Comparison of ENCODE assay signal across 9 cellular contexts in genomic region chr9:113548221-113549041, GRCh38.
DNase-seq lines count a peak whose midpoint lies in the region; ATAC-seq and TF ChIP-seq lines count a peak whose summit lies in the region.
"Had no signal": no experiment of that assay in that cellular context is flagged by ENCODE, and none has a peak within 500 bp of the region (broad histone marks: within the 10 kb centered on the region; RNA-seq: fewer than 3 reads in every experiment).

No MANE protein-coding gene starts in this region.

- peaks cover 15 to 73% (median 52%) of the 10 kb centered on the region in 9 donors for H3K4me1 ChIP-seq in heart right ventricle

- no peaks in the 10 kb centered on the region for H3K9me3 ChIP-seq in heart right ventricle

- no peaks in the 10 kb centered on the region for H3K27me3 ChIP-seq in heart right ventricle

- TF ChIP-seq CTCF in heart right ventricle (IDR thresholded peaks at IDR 0.05), result no peak

- H3K27ac Mint-ChIP-seq in activated naive CD4-positive, alpha-beta T cell treated with anti-CD3 and anti-CD28 coated beads, Interleukin-2, amount 10 ng/mL, durations not matched to agents 7 days and 5 days, result peak overlapping the region; percentile 25

- no peaks in the 10 kb centered on the region for H3K36me3 Mint-ChIP-seq in activated naive CD4-positive, alpha-beta T cell treated with anti-CD3 and anti-CD28 coated beads, Interleukin-2, amount 10 ng/mL, durations not matched to agents 7 days and 5 days

- peak; percentile 64 for DNase-seq in activated effector memory CD4-positive, alpha-beta T cell treated with anti-CD3 and anti-CD28 coated beads, Interleukin-2, amount 50 U/mL, for 16 hours
- no peak for DNase-seq in activated effector memory CD4-positive, alpha-beta T cell treated with Interleukin-2 at 50 U/mL for 16 hours
- peak; percentile 21 for DNase-seq in activated naive CD4-positive, alpha-beta T cell treated with anti-CD3 and anti-CD28 coated beads, Interleukin-2, amount 10 ng/mL, durations not matched to agents 7 days and 5 days
- DNase-seq in heart right ventricle (peak; percentile 73 to 79), putamen (ENCODE audit: low spot score) (peak; percentile 55), DMS153 (lab: John Stamatoyannopoulos, UW) (no peak), DMS79 (lab: John Stamatoyannopoulos, UW) (no peak)
- DNase-seq: DND-41 had no signal

- H3K4me3 ChIP-seq in heart right ventricle, result peak overlapping the region in 1 of 10 donors; percentile 0

- no peak overlapping the region for H3K4me3 Mint-ChIP-seq in activated naive CD4-positive, alpha-beta T cell treated with anti-CD3 and anti-CD28 coated beads, Interleukin-2, amount 10 ng/mL, durations not matched to agents 7 days and 5 days

- CTCF ChIA-PET in activated naive CD4-positive, alpha-beta T cell treated with anti-CD3 and anti-CD28 coated beads, Interleukin-2, amount 10 ng/mL, durations not matched to agents 7 days and 5 days (lab: Charles Lee), result interaction anchor here (0.9 kb wide), 1 partner anchor 18 kb away, joined by 3 read pairs; no protein-coding TSS in a partner anchor

- 4% methylated on average over 11 of the region's 11 CpGs for WGBS in heart right ventricle, 2 donors

- intact Hi-C loops in heart right ventricle (cut with DNase I), result loop anchor here in 2 of 10 donors (1.0 kb wide), 2 partner anchors 11 to 47 kb away; no protein-coding TSS in a partner anchor

- peak overlapping the region; percentile 70 to 91 (median 84) for H3K27ac ChIP-seq in heart right ventricle

- no peaks in the 10 kb centered on the region for H3K9me3 Mint-ChIP-seq in activated naive CD4-positive, alpha-beta T cell treated with anti-CD3 and anti-CD28 coated beads, Interleukin-2, amount 10 ng/mL, durations not matched to agents 7 days and 5 days

- ATAC-seq in heart right ventricle (peak; percentile 85 to 95 (median 92)), HG02798 (IDR thresholded peaks at IDR 0.05; ENCODE audit: poor library complexity, unreplicated experiment) (no peak)

- no peaks in the 10 kb centered on the region for H3K27me3 Mint-ChIP-seq in activated naive CD4-positive, alpha-beta T cell treated with anti-CD3 and anti-CD28 coated beads, Interleukin-2, amount 10 ng/mL, durations not matched to agents 7 days and 5 days

- peaks cover 0 to 34% (median 0%) of the 10 kb centered on the region in 9 donors for H3K36me3 ChIP-seq in heart right ventricle

- H3K4me1 Mint-ChIP-seq in activated naive CD4-positive, alpha-beta T cell treated with anti-CD3 and anti-CD28 coated beads, Interleukin-2, amount 10 ng/mL, durations not matched to agents 7 days and 5 days, result peaks cover 19% of the 10 kb centered on the region

Comparison
In these comparisons a context has a peak if more than half of its experiments do, and no peak if none do; other contexts are left out.
1. DNase-seq: peak in activated effector memory CD4-positive, alpha-beta T cell treated with anti-CD3 and anti-CD28 coated beads, Interleukin-2, amount 50 U/mL, for 16 hours (single experiment), activated naive CD4-positive, alpha-beta T cell treated with anti-CD3 and anti-CD28 coated beads, Interleukin-2, amount 10 ng/mL, durations not matched to agents 7 days and 5 days (single experiment), heart right ventricle (2 of 2) and putamen (single experiment); none in activated effector memory CD4-positive, alpha-beta T cell treated with Interleukin-2 at 50 U/mL for 16 hours (single experiment), DMS153 (single experiment) and DMS79 (single experiment).